In genomic region chr11:116870054-116870453, GRCh38 we compare ENCODE assay signal across 20 cellular contexts. TPM values are rescaled to one million over a fixed set of nuclear protein-coding genes. Genes with fewer than 3 reads are reported as not detected.
DNase-seq lines count a peak whose midpoint lies in the region; ATAC-seq and TF ChIP-seq lines count a peak whose summit lies in the region.
"Had no signal": no experiment of that assay in that cellular context is flagged by ENCODE, and none has a peak within 500 bp of the region (broad histone marks: within the 10 kb centered on the region; RNA-seq: fewer than 3 reads in every experiment).

No MANE protein-coding gene starts in this region.

- no peaks in the 10 kb centered on the region for H4K20me1 ChIP-seq in mammary epithelial cell (ENCODE audit: insufficient read depth, low read length)

- dilution Hi-C loops in mammary epithelial cell (cut with HindIII; ENCODE audit: low sequenced_read_pairs): no loop called here

- no peak overlapping the region for H3K4me3 ChIP-seq in CD4-positive, alpha-beta memory T cell (ENCODE audit: low read length in 2 of 2)
- H3K4me3 ChIP-seq in mammary epithelial cell (replicated peaks in 1 of 3; ENCODE audit: insufficient read depth in 1 of 3, low read depth in 2 of 3, low read length in 3 of 3): no peak overlapping the region
- H3K4me3 ChIP-seq: hepatocyte, upper lobe of left lung had no signal

- H3K9ac ChIP-seq in mammary epithelial cell (ENCODE audit: insufficient read depth, low read length): no peak overlapping the region

- CTCF ChIA-PET in CD4-positive, alpha-beta memory T cell (lab: Charles Lee; ENCODE audit: partially characterized antibody): interaction anchor here (0.7 to 2.2 kb wide), 4 partner anchors 16 to 236 kb away, joined by 4 to 6 read pairs (median 5); no protein-coding TSS in a partner anchor
- CTCF ChIA-PET in mammary epithelial cell (lab: Charles Lee; ENCODE audit: low non-redundant PET): no interaction called here

- no peaks in the 10 kb centered on the region for H3K79me2 ChIP-seq in mammary epithelial cell (ENCODE audit: insufficient read depth, low read length)
- H3K79me2 ChIP-seq: hepatocyte had no signal

- peak in 1 of 2 donors; percentile 52 for ATAC-seq in natural killer cell treated with Interleukin-12 subunit alpha and Interleukin-12 subunit beta and Interleukin-15 and Interleukin-18, amount 100 ng/mL, for 72 hours
- no peak for ATAC-seq in HG03460 (IDR thresholded peaks at IDR 0.05; ENCODE audit: unreplicated experiment)
- ATAC-seq: activated CD8-positive, alpha-beta memory T cell treated with anti-CD3 and anti-CD28 coated beads, Interleukin-2, amount 10 ng/mL, durations not matched to agents 7 days and 5 days; WTC11 had no signal

- no peak for DNase-seq in CD4-positive, alpha-beta memory T cell
- DNase-seq in Kasumi-1 (lab: John Stamatoyannopoulos, UW): peak; percentile 98 to 99
- no peak for DNase-seq in mammary epithelial cell
- no peak for DNase-seq in natural killer cell treated with Interleukin-12 subunit alpha and Interleukin-12 subunit beta and Interleukin-15 and Interleukin-18, amount 100 ng/mL, for 72 hours (ENCODE audit: low spot score)
- no peak for DNase-seq in stimulated activated CD4-positive, alpha-beta T cell treated with anti-CD3 and anti-CD28 coated beads, Interleukin-4, amount 100 ng/mL, for 4 hours
- DNase-seq in NCI-H226: no peak
- DNase-seq: activated CD8-positive, alpha-beta memory T cell treated with anti-CD3 and anti-CD28 coated beads, Interleukin-2, amount 10 ng/mL, durations not matched to agents 7 days and 5 days; cerebellar nuclear complex; COR-L47; EL; islet precursor cell; mesenchymal stem cell; NCI-H524; upper lobe of left lung had no signal

- 92% methylated on average over 3 of the region's 3 CpGs for WGBS in mammary epithelial cell (ENCODE audit: low coverage, missing lambda C conversion rate)

- H3K27me3 Mint-ChIP-seq in CD4-positive, alpha-beta memory T cell: no peaks in the 10 kb centered on the region
- H3K27me3 Mint-ChIP-seq in natural killer cell treated with Interleukin-12 subunit alpha and Interleukin-12 subunit beta and Interleukin-15 and Interleukin-18, amount 100 ng/mL, for 72 hours: no peaks in the 10 kb centered on the region
- H3K27me3 Mint-ChIP-seq: activated CD8-positive, alpha-beta memory T cell treated with anti-CD3 and anti-CD28 coated beads, Interleukin-2, amount 10 ng/mL, durations not matched to agents 7 days and 5 days had no signal

- in situ Hi-C loops in mammary epithelial cell (cut with MboI; ENCODE audit: low sequenced_read_pairs in 2 of 2): loop anchor here (5.0 to 10.0 kb wide), 2 partner anchors 227 to 235 kb away; partner anchors contain the start of gene SIK3 (in 1 of the 2)

- H3K4me1 Mint-ChIP-seq in CD4-positive, alpha-beta memory T cell: peaks cover 1 to 11% (median 7%) of the 10 kb centered on the region in 4 donors
- peaks cover 16 to 23% of the 10 kb centered on the region in 2 donors for H3K4me1 Mint-ChIP-seq in natural killer cell treated with Interleukin-12 subunit alpha and Interleukin-12 subunit beta and Interleukin-15 and Interleukin-18, amount 100 ng/mL, for 72 hours (ENCODE audit: low read depth in 2 of 2)
- H3K4me1 Mint-ChIP-seq: WTC11 had no signal

- peaks cover 71% of the 10 kb centered on the region for H3K36me3 ChIP-seq in CD4-positive, alpha-beta memory T cell (ENCODE audit: insufficient read depth, low read length)
- H3K36me3 ChIP-seq in mammary epithelial cell (ENCODE audit: insufficient read depth, low read length): peaks cover 21% of the 10 kb centered on the region

- H3K36me3 Mint-ChIP-seq in CD4-positive, alpha-beta memory T cell: peaks cover 88 to 93% of the 10 kb centered on the region in 2 donors
- H3K36me3 Mint-ChIP-seq in natural killer cell treated with Interleukin-12 subunit alpha and Interleukin-12 subunit beta and Interleukin-15 and Interleukin-18, amount 100 ng/mL, for 72 hours: peaks cover 51% of the 10 kb centered on the region

- peaks cover 0 to 2% (median 0%) of the 10 kb centered on the region in 8 donors for H3K9me3 Mint-ChIP-seq in CD4-positive, alpha-beta memory T cell
- H3K9me3 Mint-ChIP-seq in natural killer cell treated with Interleukin-12 subunit alpha and Interleukin-12 subunit beta and Interleukin-15 and Interleukin-18, amount 100 ng/mL, for 72 hours: no peaks in the 10 kb centered on the region
- H3K9me3 Mint-ChIP-seq: nephron, WTC11 had no signal

- no peak overlapping the region for H3K27ac ChIP-seq in CD4-positive, alpha-beta memory T cell (ENCODE audit: low read depth, low read length)
- H3K27ac ChIP-seq in mammary epithelial cell (ENCODE audit: insufficient read depth, low read depth, low read length): peak overlapping the region; percentile 94
- H3K27ac ChIP-seq: hepatocyte, upper lobe of left lung had no signal

- no peak overlapping the region for H3K4me3 Mint-ChIP-seq in CD4-positive, alpha-beta memory T cell
- no peak overlapping the region for H3K4me3 Mint-ChIP-seq in natural killer cell treated with Interleukin-12 subunit alpha and Interleukin-12 subunit beta and Interleukin-15 and Interleukin-18, amount 100 ng/mL, for 72 hours
- H3K4me3 Mint-ChIP-seq: activated CD8-positive, alpha-beta memory T cell treated with anti-CD3 and anti-CD28 coated beads, Interleukin-2, amount 10 ng/mL, durations not matched to agents 7 days and 5 days; nephron; WTC11 had no signal

- intact Hi-C loops in CD4-positive, alpha-beta memory T cell (cut with micrococcal nuclease): no loop called here
- intact Hi-C loops in mammary epithelial cell (cut with micrococcal nuclease): no loop called here

- POLR2A ChIA-PET in CD4-positive, alpha-beta memory T cell (lab: Charles Lee; ENCODE audit: partially characterized antibody): interaction anchor here (1.1 kb wide), 1 partner anchor 16 kb away, joined by 6 read pairs; no protein-coding TSS in a partner anchor

- no peak overlapping the region for H3K4me2 ChIP-seq in mammary epithelial cell (ENCODE audit: insufficient read depth, low read depth, low read length)
- H3K4me2 ChIP-seq: hepatocyte had no signal

- H3K27me3 ChIP-seq in CD4-positive, alpha-beta memory T cell (ENCODE audit: insufficient read depth, low read length): no peaks in the 10 kb centered on the region
- no peaks in the 10 kb centered on the region for H3K27me3 ChIP-seq in mammary epithelial cell (ENCODE audit: insufficient read depth, low read length)
- H3K27me3 ChIP-seq: hepatocyte, upper lobe of left lung had no signal

- H3K9me3 ChIP-seq in CD4-positive, alpha-beta memory T cell (ENCODE audit: control insufficient read depth in 1 of 2, low read length in 2 of 2): no peaks in the 10 kb centered on the region
- H3K9me3 ChIP-seq in mammary epithelial cell (replicated peaks; ENCODE audit: insufficient read depth, low read length): no peaks in the 10 kb centered on the region
- H3K9me3 ChIP-seq: upper lobe of left lung had no signal

- BruUV-seq in mammary epithelial cell (replicated peaks; lab: Mats Ljungman, UMichigan): no TSS peak

- no peaks in the 10 kb centered on the region for H3K4me1 ChIP-seq in CD4-positive, alpha-beta memory T cell (ENCODE audit: insufficient read depth, low read length)
- H3K4me1 ChIP-seq in mammary epithelial cell (ENCODE audit: insufficient read depth, low read length): peaks cover 37% of the 10 kb centered on the region

- H3K27ac Mint-ChIP-seq in CD4-positive, alpha-beta memory T cell: peak overlapping the region in 4 of 7 donors; percentile 32 to 87 (median 54)
- H3K27ac Mint-ChIP-seq in natural killer cell treated with Interleukin-12 subunit alpha and Interleukin-12 subunit beta and Interleukin-15 and Interleukin-18, amount 100 ng/mL, for 72 hours: peak overlapping the region; percentile 51 to 72
- H3K27ac Mint-ChIP-seq: activated CD8-positive, alpha-beta memory T cell treated with anti-CD3 and anti-CD28 coated beads, Interleukin-2, amount 10 ng/mL, durations not matched to agents 7 days and 5 days; nephron; WTC11 had no signal

- no peak overlapping the region for H2AFZ ChIP-seq in mammary epithelial cell (ENCODE audit: low read depth, low read length)
- H2AFZ ChIP-seq: hepatocyte had no signal

- TF ChIP-seq CTCF in mammary epithelial cell (conservative IDR thresholded peaks at IDR 0.05 in 1 of 2, IDR thresholded peaks at IDR 0.05 in 1 of 2; ENCODE audit: extremely low read depth in 1 of 2, insufficient read depth in 1 of 2, low read depth in 1 of 2, low read length in 2 of 2): no peak

RNA-seq across cellular contexts. Expression of gene APOA1, which starts 32.6 kb away (rescaled TPM):
- under 1 TPM in 1 of 2 experiments, not detected in 1; 0.75 TPM for total RNA-seq in CD4-positive, alpha-beta memory T cell
- under 1 TPM in 1 of 2 donors, not detected in 1; 0.50 TPM for polyA plus RNA-seq in CD4-positive, alpha-beta memory T cell
- not detected for total RNA-seq in mammary epithelial cell
- polyA plus RNA-seq in mammary epithelial cell: 0.06 TPM
- not detected for polyA minus RNA-seq in mammary epithelial cell
- not detected for total RNA-seq in natural killer cell treated with Interleukin-12 subunit alpha and Interleukin-12 subunit beta and Interleukin-15 and Interleukin-18, amount 100 ng/mL, for 72 hours
- total RNA-seq: fibroblast of villous mesenchyme had no signal

RNA-seq across cellular contexts. Expression of gene APOC3, which starts 40.3 kb away (rescaled TPM):
- not detected for total RNA-seq in CD4-positive, alpha-beta memory T cell
- not detected for polyA plus RNA-seq in CD4-positive, alpha-beta memory T cell
- not detected for total RNA-seq in mammary epithelial cell
- not detected for polyA plus RNA-seq in mammary epithelial cell
- not detected for polyA minus RNA-seq in mammary epithelial cell
- not detected for total RNA-seq in natural killer cell treated with Interleukin-12 subunit alpha and Interleukin-12 subunit beta and Interleukin-15 and Interleukin-18, amount 100 ng/mL, for 72 hours
- total RNA-seq: activated CD8-positive, alpha-beta memory T cell treated with anti-CD3 and anti-CD28 coated beads, Interleukin-2, amount 10 ng/mL, durations not matched to agents 7 days and 5 days; fibroblast of villous mesenchyme; H4 had no signal

RNA-seq across cellular contexts. Expression of gene APOA4, which starts 47.0 kb away (rescaled TPM):
- not detected for total RNA-seq in CD4-positive, alpha-beta memory T cell
- polyA plus RNA-seq in CD4-positive, alpha-beta memory T cell: not detected
- not detected for total RNA-seq in mammary epithelial cell
- not detected for polyA plus RNA-seq in mammary epithelial cell
- polyA minus RNA-seq in mammary epithelial cell: not detected
- not detected for total RNA-seq in natural killer cell treated with Interleukin-12 subunit alpha and Interleukin-12 subunit beta and Interleukin-15 and Interleukin-18, amount 100 ng/mL, for 72 hours
- total RNA-seq: activated CD8-positive, alpha-beta memory T cell treated with anti-CD3 and anti-CD28 coated beads, Interleukin-2, amount 10 ng/mL, durations not matched to agents 7 days and 5 days; fibroblast of villous mesenchyme; H4; upper lobe of left lung; WTC11 had no signal

Comparison
In these comparisons a context has a peak if more than half of its experiments do, and no peak if none do; other contexts are left out.
1. DNase-seq: peak in Kasumi-1 (2 of 2); none in CD4-positive, alpha-beta memory T cell (0 of 5), mammary epithelial cell (single experiment), natural killer cell treated with Interleukin-12 subunit alpha and Interleukin-12 subunit beta and Interleukin-15 and Interleukin-18, amount 100 ng/mL, for 72 hours (single experiment), stimulated activated CD4-positive, alpha-beta T cell treated with anti-CD3 and anti-CD28 coated beads, Interleukin-4, amount 100 ng/mL, for 4 hours (0 of 2) and NCI-H226 (single experiment).